In the genomic region with DNA sequence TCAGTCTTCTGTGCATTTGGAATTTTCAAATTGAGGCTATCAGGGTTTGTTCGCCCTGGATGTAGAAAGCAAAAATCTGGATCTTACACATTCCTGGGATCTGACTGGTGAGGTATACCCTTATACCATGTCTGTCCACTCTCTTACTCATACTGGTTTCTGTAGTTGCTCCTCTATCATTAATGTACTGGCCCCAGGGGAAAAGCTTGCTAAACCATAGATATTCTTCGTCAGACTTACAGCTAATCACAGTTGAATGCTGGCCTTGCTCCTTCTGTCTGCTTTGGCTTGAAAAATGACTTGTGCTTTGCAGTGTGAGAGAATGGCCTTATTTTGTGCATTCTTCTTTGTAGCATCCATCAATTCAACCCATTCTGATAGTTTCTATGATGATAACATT, we compare ENCODE assay signal across 19 cellular contexts. TPM values are rescaled to one million over a fixed set of nuclear protein-coding genes. Genes with fewer than 3 reads are reported as not detected.
DNase-seq lines count a peak whose midpoint lies in the region; ATAC-seq and TF ChIP-seq lines count a peak whose summit lies in the region.
"Had no signal": no experiment of that assay in that cellular context is flagged by ENCODE, and none has a peak within 500 bp of the region (broad histone marks: within the 10 kb centered on the region; RNA-seq: fewer than 3 reads in every experiment).

No MANE protein-coding gene starts in this region.

- H3K4me1 ChIP-seq in ACC112 (ENCODE audit: control insufficient read depth, insufficient read depth, low read length, unreplicated experiment) (peaks cover 23% of the 10 kb centered on the region), upper lobe of right lung (no peaks in the 10 kb centered on the region)
- H3K4me1 ChIP-seq: HAP-1, left ventricle myocardium inferior had no signal

- H3K4me3 ChIP-seq in ACC112 (ENCODE audit: low read depth, low read length): no peak overlapping the region
- H3K4me3 ChIP-seq in astrocyte of the cerebellum (ENCODE audit: low read depth, low read length): no peak overlapping the region
- H3K4me3 ChIP-seq in upper lobe of right lung: no peak overlapping the region
- H3K4me3 ChIP-seq: HAP-1, left ventricle myocardium inferior, thyroid gland had no signal

- no peak for ATAC-seq in upper lobe of right lung
- ATAC-seq: natural killer cell treated with Interleukin-12 subunit alpha and Interleukin-12 subunit beta and Interleukin-15 and Interleukin-18, amount 100 ng/mL, for 72 hours had no signal

- H3K27ac ChIP-seq in ACC112 (ENCODE audit: low read depth, low read length) (peak overlapping the region; percentile 76), upper lobe of right lung (no peak overlapping the region)
- H3K27ac ChIP-seq: left ventricle myocardium inferior had no signal

- no peaks in the 10 kb centered on the region for H3K27me3 Mint-ChIP-seq in HFFc6 (ENCODE audit: insufficient read depth)
- H3K27me3 Mint-ChIP-seq: activated CD4-positive, alpha-beta memory T cell treated with anti-CD3 and anti-CD28 coated beads, Interleukin-2, amount 10 ng/mL, durations not matched to agents 7 days and 5 days; dendritic cell treated with granulocyte-macrophage colony-stimulating factor and Interleukin-4, amounts not matched to agents 40 ng/mL and 50 ng/mL, for 4 days; natural killer cell treated with Interleukin-12 subunit alpha and Interleukin-12 subunit beta and Interleukin-15 and Interleukin-18, amount 100 ng/mL, for 72 hours had no signal

- H3K27ac Mint-ChIP-seq in HFFc6: peak overlapping the region; percentile 75
- H3K27ac Mint-ChIP-seq: activated CD4-positive, alpha-beta memory T cell treated with anti-CD3 and anti-CD28 coated beads, Interleukin-2, amount 10 ng/mL, durations not matched to agents 7 days and 5 days; dendritic cell treated with granulocyte-macrophage colony-stimulating factor and Interleukin-4, amounts not matched to agents 40 ng/mL and 50 ng/mL, for 4 days; natural killer cell treated with Interleukin-12 subunit alpha and Interleukin-12 subunit beta and Interleukin-15 and Interleukin-18, amount 100 ng/mL, for 72 hours had no signal

- DNase-seq in HFFc6 (peak; percentile 98), astrocyte of the cerebellum (ENCODE audit: low read depth) (peak; percentile 28), glomerular visceral epithelial cell (ENCODE audit: extremely low spot score) (peak; percentile 40), NCI-H146 (lab: John Stamatoyannopoulos, UW) (no peak), UCSD-AML1 (lab: John Stamatoyannopoulos, UW; ENCODE audit: unreplicated experiment) (no peak), upper lobe of right lung (no peak), NCI-H2107 (lab: John Stamatoyannopoulos, UW) (no peak)
- DNase-seq: ACHN; activated CD4-positive, alpha-beta memory T cell treated with anti-CD3 and anti-CD28 coated beads, Interleukin-2, amount 10 ng/mL, durations not matched to agents 7 days and 5 days; DND-41; left ventricle myocardium inferior; NCI-H1092; NCI-H510A; stimulated activated CD4-positive, alpha-beta T cell treated with anti-CD3 and anti-CD28 coated beads, Interleukin-12 subunit alpha, Interleukin-12 subunit beta, amount 100 ng/mL, for 4 hours; thyroid gland had no signal

- peak overlapping the region; percentile 80 for H3K4me3 Mint-ChIP-seq in HFFc6
- H3K4me3 Mint-ChIP-seq: activated CD4-positive, alpha-beta memory T cell treated with anti-CD3 and anti-CD28 coated beads, Interleukin-2, amount 10 ng/mL, durations not matched to agents 7 days and 5 days; dendritic cell treated with granulocyte-macrophage colony-stimulating factor and Interleukin-4, amounts not matched to agents 40 ng/mL and 50 ng/mL, for 4 days; natural killer cell treated with Interleukin-12 subunit alpha and Interleukin-12 subunit beta and Interleukin-15 and Interleukin-18, amount 100 ng/mL, for 72 hours had no signal

- H3K79me2 ChIP-seq in ACC112 (ENCODE audit: control insufficient read depth, insufficient read depth, low read length, unreplicated experiment): peaks cover 44% of the 10 kb centered on the region

- TF ChIP-seq CTCF in HFFc6 (IDR thresholded peaks at IDR 0.05): no peak
- TF ChIP-seq CTCF in astrocyte of the cerebellum (IDR thresholded peaks at IDR 0.05; ENCODE audit: low read depth, low read length, missing control alignments): no peak
- TF ChIP-seq CTCF in upper lobe of right lung (IDR thresholded peaks at IDR 0.05): no peak

- H3K36me3 ChIP-seq in ACC112 (ENCODE audit: insufficient read depth, low read length): no peaks in the 10 kb centered on the region
- no peaks in the 10 kb centered on the region for H3K36me3 ChIP-seq in upper lobe of right lung
- H3K36me3 ChIP-seq: HAP-1, thyroid gland had no signal

- in situ Hi-C loops in astrocyte of the cerebellum (cut with HindIII; ENCODE audit: low sequenced_read_pairs): no loop called here

- H3K9me3 ChIP-seq in upper lobe of right lung: no peaks in the 10 kb centered on the region
- H3K9me3 ChIP-seq: HAP-1, left ventricle myocardium inferior, thyroid gland had no signal

- no peaks in the 10 kb centered on the region for H3K36me3 Mint-ChIP-seq in HFFc6 (ENCODE audit: low read depth)
- H3K36me3 Mint-ChIP-seq: natural killer cell treated with Interleukin-12 subunit alpha and Interleukin-12 subunit beta and Interleukin-15 and Interleukin-18, amount 100 ng/mL, for 72 hours had no signal

- intact Hi-C loops in upper lobe of right lung (cut with DNase I): no loop called here

- no peak overlapping the region for H2AFZ ChIP-seq in ACC112 (ENCODE audit: low read length, unreplicated experiment)

- no peaks in the 10 kb centered on the region for H3K9me3 Mint-ChIP-seq in HFFc6
- H3K9me3 Mint-ChIP-seq: activated CD4-positive, alpha-beta memory T cell treated with anti-CD3 and anti-CD28 coated beads, Interleukin-2, amount 10 ng/mL, durations not matched to agents 7 days and 5 days; dendritic cell treated with granulocyte-macrophage colony-stimulating factor and Interleukin-4, amounts not matched to agents 40 ng/mL and 50 ng/mL, for 4 days; natural killer cell treated with Interleukin-12 subunit alpha and Interleukin-12 subunit beta and Interleukin-15 and Interleukin-18, amount 100 ng/mL, for 72 hours had no signal

- H3K27me3 ChIP-seq in ACC112 (ENCODE audit: insufficient read depth, low read length) (no peaks in the 10 kb centered on the region), upper lobe of right lung (no peaks in the 10 kb centered on the region)
- H3K27me3 ChIP-seq: thyroid gland had no signal

- H3K4me1 Mint-ChIP-seq in HFFc6 (ENCODE audit: low read depth): peaks cover 49% of the 10 kb centered on the region
- H3K4me1 Mint-ChIP-seq: activated CD4-positive, alpha-beta memory T cell treated with anti-CD3 and anti-CD28 coated beads, Interleukin-2, amount 10 ng/mL, durations not matched to agents 7 days and 5 days had no signal

RNA-seq across cellular contexts. Expression of gene TBCE, which starts 30.5 kb away (rescaled TPM):
- 10 to 100 TPM; 20.0 to 29.4 (median 26.0) TPM for total RNA-seq in HFFc6 (2021; fragmentation: NEBNext Ultra II Directional; extraction: Animal tissue kit (Norgen Biotek cat#: 25700))
- 27.2 TPM for total RNA-seq in upper lobe of right lung

Comparison
In these comparisons a context has a peak if more than half of its experiments do, and no peak if none do; other contexts are left out.
1. DNase-seq: peak in HFFc6 (single experiment), astrocyte of the cerebellum (single experiment) and glomerular visceral epithelial cell (single experiment); none in NCI-H146 (single experiment), UCSD-AML1 (single experiment), upper lobe of right lung (single experiment) and NCI-H2107 (single experiment).